Comparison of ENCODE assay signal across 10 cellular contexts in genomic region chr19:55912916-55913315, GRCh38. TPM values are rescaled to one million over a fixed set of nuclear protein-coding genes. Genes with fewer than 3 reads are reported as not detected.
"Had no signal": no experiment of that assay in that cellular context is flagged by ENCODE, and none has a peak within 500 bp of the region (broad histone marks: within the 10 kb centered on the region; RNA-seq: fewer than 3 reads in every experiment).

No MANE protein-coding gene starts in this region.

- H3K4me3 Mint-ChIP-seq: GM23338, H9, HFFc6 had no signal

- H3K4me1 ChIP-seq: HAP-1 had no signal

- H3K36me3 ChIP-seq: HAP-1 had no signal

- H3K4me1 Mint-ChIP-seq: GM23338, H9 had no signal

- H3K4me3 ChIP-seq: GM23248, GM23338, HAP-1 had no signal

- H3K27ac Mint-ChIP-seq: GM23338, H9, HFFc6 had no signal

- ATAC-seq: GM23338 had no signal

- H3K27ac ChIP-seq: GM23248 had no signal

- DNase-seq: GM23248, GOT3, H7, H9, HCEC 1CT, HFFc6 had no signal

RNA-seq across cellular contexts. Expression of gene NLRP13, which starts 19.2 kb away (rescaled TPM):
- total RNA-seq: GM23248, GM23338, H1, H4, H7, H9, HFFc6 had no signal

RNA-seq across cellular contexts. Expression of gene NLRP8, which starts 34.7 kb away (rescaled TPM):
- total RNA-seq: GM23248, GM23338, H1, H4, H7, H9, HFFc6 had no signal
